In the genomic region with DNA sequence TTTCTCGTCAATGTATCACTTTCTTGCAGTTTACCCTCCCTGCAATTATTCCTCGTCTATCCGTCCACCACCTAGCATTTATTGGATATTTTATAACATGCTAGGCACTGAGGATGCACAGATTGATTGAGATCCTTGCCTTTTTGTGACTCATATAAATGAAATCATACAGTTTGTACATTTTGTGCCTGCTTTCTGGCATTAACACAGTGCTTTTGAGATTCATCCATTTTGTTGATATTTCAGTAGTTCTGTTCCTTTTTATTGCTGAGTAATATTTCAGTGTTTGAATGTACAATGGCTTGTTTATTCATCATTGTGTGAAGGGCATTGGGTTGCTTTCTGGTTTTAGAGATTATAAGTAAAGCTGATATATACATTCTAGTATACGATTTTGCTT, we compare ENCODE assay signal across 9 cellular contexts. TPM values are rescaled to one million over a fixed set of nuclear protein-coding genes. Genes with fewer than 3 reads are reported as not detected.
A peak's percentile ranks its signal among the peaks of the same experiment; 100 is the strongest.
DNase-seq lines count a peak whose midpoint lies in the region; ATAC-seq, FAIRE-seq and TF ChIP-seq lines count a peak whose summit lies in the region.
"Had no signal": no experiment of that assay in that cellular context is flagged by ENCODE, and none has a peak within 500 bp of the region (broad histone marks: within the 10 kb centered on the region; RNA-seq: fewer than 3 reads in every experiment).

No MANE protein-coding gene starts in this region.

- WGBS in right lobe of liver (ENCODE audit: insufficient coverage, low coverage, low lambda C conversion rate, missing lambda C conversion rate): 28% methylated on average over 4 of the region's 4 CpGs
- WGBS in transverse colon (ENCODE audit: low coverage in 1 of 2), 2 donors: 35 to 37% methylated on average over 3 to 4 of the region's 4 CpGs

- peak overlapping the region; percentile 97 for H3K27ac Mint-ChIP-seq in activated naive CD4-positive, alpha-beta T cell treated with anti-CD3 and anti-CD28 coated beads, Interleukin-2, amount 10 ng/mL, durations not matched to agents 7 days and 5 days
- H3K27ac Mint-ChIP-seq in astrocyte (ENCODE audit: unreplicated experiment): peak overlapping the region; percentile 95

- H3K4me3 Mint-ChIP-seq in activated naive CD4-positive, alpha-beta T cell treated with anti-CD3 and anti-CD28 coated beads, Interleukin-2, amount 10 ng/mL, durations not matched to agents 7 days and 5 days: peak overlapping the region; percentile 93
- peak overlapping the region; percentile 99 for H3K4me3 Mint-ChIP-seq in astrocyte (ENCODE audit: unreplicated experiment)

- H3K9me3 ChIP-seq in astrocyte (ENCODE audit: insufficient read depth, low read depth, low read length): no peaks in the 10 kb centered on the region
- no peaks in the 10 kb centered on the region for H3K9me3 ChIP-seq in right lobe of liver
- no peaks in the 10 kb centered on the region for H3K9me3 ChIP-seq in transverse colon

- H3K4me1 ChIP-seq in astrocyte (ENCODE audit: insufficient read depth, low read length) (peaks cover 11% of the 10 kb centered on the region), right lobe of liver (peaks cover 0 to 9% (median 0%) of the 10 kb centered on the region in 4 donors), transverse colon (peaks cover 0 to 20% (median 7%) of the 10 kb centered on the region in 4 donors)

- ATAC-seq in right lobe of liver: no peak
- no peak for ATAC-seq in GM18868 (IDR thresholded peaks at IDR 0.05; ENCODE audit: unreplicated experiment)

- FAIRE-seq in astrocyte (lab: Jason Lieb, UNC): no peak

- CTCF ChIA-PET in activated naive CD4-positive, alpha-beta T cell treated with anti-CD3 and anti-CD28 coated beads, Interleukin-2, amount 10 ng/mL, durations not matched to agents 7 days and 5 days (lab: Charles Lee): interaction anchor here (1.3 kb wide), 1 partner anchor 425 kb away, joined by 5 read pairs; no protein-coding TSS in a partner anchor

- H3K36me3 Mint-ChIP-seq in activated naive CD4-positive, alpha-beta T cell treated with anti-CD3 and anti-CD28 coated beads, Interleukin-2, amount 10 ng/mL, durations not matched to agents 7 days and 5 days: no peaks in the 10 kb centered on the region
- H3K36me3 Mint-ChIP-seq in astrocyte (ENCODE audit: low read depth, unreplicated experiment): no peaks in the 10 kb centered on the region

- peaks cover 57% of the 10 kb centered on the region for H3K79me2 ChIP-seq in astrocyte (ENCODE audit: insufficient read depth, low read length)

- H3K27me3 ChIP-seq in astrocyte (ENCODE audit: insufficient read depth, low read length) (no peaks in the 10 kb centered on the region), right lobe of liver (no peaks in the 10 kb centered on the region), transverse colon (no peaks in the 10 kb centered on the region)

- H3K36me3 ChIP-seq in astrocyte (ENCODE audit: insufficient read depth, low read length) (no peaks in the 10 kb centered on the region), right lobe of liver (no peaks in the 10 kb centered on the region), transverse colon (no peaks in the 10 kb centered on the region)

- H3K9me3 Mint-ChIP-seq in activated naive CD4-positive, alpha-beta T cell treated with anti-CD3 and anti-CD28 coated beads, Interleukin-2, amount 10 ng/mL, durations not matched to agents 7 days and 5 days: peaks cover 2% of the 10 kb centered on the region
- H3K9me3 Mint-ChIP-seq in astrocyte (ENCODE audit: unreplicated experiment): no peaks in the 10 kb centered on the region

- H4K20me1 ChIP-seq in astrocyte (ENCODE audit: insufficient read depth, low read length): no peaks in the 10 kb centered on the region

- TF ChIP-seq EP300 in transverse colon (IDR thresholded peaks at IDR 0.05; ENCODE audit: low read depth): no peak

- H3K4me3 ChIP-seq in astrocyte (ENCODE audit: insufficient read depth, low read depth, low read length) (peak overlapping the region; percentile 95), right lobe of liver (peak overlapping the region; percentile 71 to 94 (median 77)), transverse colon (peak overlapping the region in 3 of 4 donors; percentile 57 to 89 (median 58))

- peak overlapping the region; percentile 86 for H3K4me2 ChIP-seq in astrocyte (ENCODE audit: low read length)

- in situ Hi-C loops in transverse colon (cut with MboI; ENCODE audit: low pct_ligation_motif_present in 1 of 4, low pct_unique_long_range_greater_than_20kb in 1 of 4, low sequenced_read_pairs in 3 of 4): loop anchor here in 1 of 4 donors (25.0 kb wide), 1 partner anchor 428 kb away; no protein-coding TSS in a partner anchor

- H3K27ac ChIP-seq in astrocyte (ENCODE audit: low read depth, low read length): peak overlapping the region; percentile 89
- H3K27ac ChIP-seq in right lobe of liver: no peak overlapping the region
- H3K27ac ChIP-seq in transverse colon: peak overlapping the region in 3 of 4 donors; percentile 75 to 81 (median 81)

- intact Hi-C loops in right lobe of liver (cut with DNase I): no loop called here
- intact Hi-C loops in transverse colon (cut with DNase I; ENCODE audit: low total_unique reads): no loop called here

- peak overlapping the region; percentile 97 for H2AFZ ChIP-seq in astrocyte (ENCODE audit: low read depth, low read length)

- TF ChIP-seq POLR2A in right lobe of liver (IDR thresholded peaks at IDR 0.05) (no peak), transverse colon (IDR thresholded peaks at IDR 0.05) (no peak)

- H3K27me3 Mint-ChIP-seq in activated naive CD4-positive, alpha-beta T cell treated with anti-CD3 and anti-CD28 coated beads, Interleukin-2, amount 10 ng/mL, durations not matched to agents 7 days and 5 days: no peaks in the 10 kb centered on the region
- H3K27me3 Mint-ChIP-seq in astrocyte (ENCODE audit: low read depth, unreplicated experiment): no peaks in the 10 kb centered on the region

- TF ChIP-seq CTCF in astrocyte (IDR thresholded peaks at IDR 0.05; ENCODE audit: insufficient read depth, low read depth, low read length) (no peak), right lobe of liver (IDR thresholded peaks at IDR 0.05) (no peak), transverse colon (IDR thresholded peaks at IDR 0.05) (no peak)

- peaks cover 34% of the 10 kb centered on the region for H3K4me1 Mint-ChIP-seq in activated naive CD4-positive, alpha-beta T cell treated with anti-CD3 and anti-CD28 coated beads, Interleukin-2, amount 10 ng/mL, durations not matched to agents 7 days and 5 days
- peaks cover 11% of the 10 kb centered on the region for H3K4me1 Mint-ChIP-seq in astrocyte (ENCODE audit: low read depth, unreplicated experiment)

- no peak for DNase-seq in activated naive CD4-positive, alpha-beta T cell treated with anti-CD3 and anti-CD28 coated beads, Interleukin-2, amount 10 ng/mL, durations not matched to agents 7 days and 5 days
- no peak for DNase-seq in activated naive CD4-positive, alpha-beta T cell treated with Interleukin-2 at 50 U/mL for 16 hours
- DNase-seq in astrocyte (ENCODE audit: low read depth): no peak
- no peak for DNase-seq in right lobe of liver
- no peak for DNase-seq in transverse colon
- no peak for DNase-seq in HK-2 (ENCODE audit: unreplicated experiment)
- DNase-seq in AG08396 (ENCODE audit: low spot score): no peak
- DNase-seq: DMS 273 treated with DMSO at 0.1 percent for 48 hours had no signal

- H3K9ac ChIP-seq in astrocyte (ENCODE audit: low read length): peak overlapping the region; percentile 94

RNA-seq across cellular contexts. Expression of gene TBC1D19, which starts 0.8 kb away (rescaled TPM):
- total RNA-seq in astrocyte (10.5 and 12.6 TPM in 2 replicates), right lobe of liver (1 to 10 TPM; 1.8 to 5.3 (median 2.4) TPM), transverse colon (10 to 100 TPM in 2 of 4 donors, 1 to 10 TPM in 2; 6.3 to 19.1 (median 9.6) TPM)

Comparison
In these comparisons a context has a peak if more than half of its experiments do, and no peak if none do; other contexts are left out.
1. H3K27ac ChIP-seq: peak in astrocyte (single experiment) and transverse colon (3 of 4); none in right lobe of liver (0 of 3).
2. Peak in every context shown above with its lines, with median percentiles within 50 percentile points of each other: H3K4me3 ChIP-seq.